Comparison of ENCODE assay signal across 8 cellular contexts in the genomic region with DNA sequence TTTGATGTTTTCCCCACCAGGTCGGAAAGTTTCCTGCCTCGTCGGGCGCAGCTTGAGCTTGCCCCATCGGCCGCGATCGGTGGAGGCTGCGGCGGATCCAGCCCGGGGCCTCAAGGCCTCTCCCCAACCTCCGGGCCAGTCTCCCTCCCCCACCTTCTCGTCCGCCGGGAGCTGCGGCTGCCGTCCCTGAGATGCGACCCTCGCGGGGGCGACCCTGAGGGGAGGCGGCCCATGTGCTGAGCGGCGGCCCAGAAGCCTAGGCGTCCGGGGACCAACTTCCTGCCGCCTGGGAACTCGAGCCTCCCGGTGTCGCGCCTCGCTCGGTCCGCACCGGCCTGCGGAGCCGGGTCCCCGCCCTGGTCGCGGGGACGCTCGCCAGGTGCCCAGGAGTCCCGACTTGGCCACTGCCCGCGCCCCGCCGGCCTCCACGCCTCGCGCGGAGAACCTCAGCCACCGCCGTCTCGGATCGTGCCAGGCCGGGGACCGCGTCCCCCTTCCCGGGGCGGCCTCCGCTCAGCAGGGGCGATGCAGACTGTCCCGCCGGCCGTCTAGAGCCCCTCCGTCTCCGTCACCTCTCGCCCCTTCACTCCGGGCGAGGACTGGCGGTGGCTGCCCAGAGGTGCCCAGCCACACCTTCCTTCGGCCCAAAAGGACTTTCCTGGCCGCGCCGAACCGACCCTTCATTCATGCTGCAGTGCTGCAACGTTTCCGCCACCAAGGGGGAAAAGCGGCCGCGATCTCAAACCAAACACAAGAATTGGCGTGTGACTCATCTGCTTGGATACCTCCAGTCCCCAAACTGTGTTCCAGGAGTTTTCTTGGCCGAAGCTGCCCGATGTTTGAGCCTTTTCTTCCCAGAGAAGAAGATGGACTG. TPM values are rescaled to one million over a fixed set of nuclear protein-coding genes. Genes with fewer than 3 reads are reported as not detected.
DNase-seq lines count a peak whose midpoint lies in the region; ATAC-seq and TF ChIP-seq lines count a peak whose summit lies in the region.

No MANE protein-coding gene starts in this region.

- H3K27ac ChIP-seq in HCT116 (ENCODE audit: low read depth, low read length) = peak overlapping the region; percentile 82
- H3K27ac ChIP-seq in muscle layer of duodenum (ENCODE audit: low read length) = peak overlapping the region; percentile 89
- H3K27ac ChIP-seq in stomach smooth muscle (ENCODE audit: low read length) = peak overlapping the region; percentile 80

- H3K4me3 ChIP-seq in GM06990 (replicated peaks; ENCODE audit: low read depth, low read length) (peak overlapping the region; percentile 77), HCT116 (replicated peaks in 1 of 2; ENCODE audit: low read depth in 1 of 2, low read length in 2 of 2) (peak overlapping the region; percentile 79 to 82), muscle layer of duodenum (ENCODE audit: low read depth in 1 of 2, low read length in 2 of 2) (peak overlapping the region; percentile 80 to 95), stomach smooth muscle (ENCODE audit: low read length in 2 of 2) (peak overlapping the region; percentile 85)

- no peaks in the 10 kb centered on the region for H3K9me3 ChIP-seq in HCT116 (ENCODE audit: control insufficient read depth in 1 of 2, insufficient read depth in 1 of 2, low read depth in 1 of 2, low read length in 2 of 2)
- H3K9me3 ChIP-seq in muscle layer of duodenum (ENCODE audit: control insufficient read depth in 1 of 2, low read length in 2 of 2) = no peaks in the 10 kb centered on the region
- no peaks in the 10 kb centered on the region for H3K9me3 ChIP-seq in stomach smooth muscle (ENCODE audit: control insufficient read depth in 2 of 2, low read length in 2 of 2)

- H3K9ac ChIP-seq in HCT116 (ENCODE audit: low read length) (peak overlapping the region; percentile 92), stomach smooth muscle (ENCODE audit: low read length in 2 of 2) (peak overlapping the region; percentile 82 to 84)

- no peak overlapping the region for H2AFZ ChIP-seq in HCT116 (ENCODE audit: low read depth, low read length, poor library complexity, severe bottlenecking)

- H3K79me2 ChIP-seq in HCT116 (ENCODE audit: insufficient read depth, low read length) = peaks cover 56% of the 10 kb centered on the region

- intact Hi-C loops in HCT116 (cut with micrococcal nuclease) = loop anchor here (2.0 kb wide), 1 partner anchor 48 kb away; no protein-coding TSS in a partner anchor

- H3K4me1 ChIP-seq in HCT116 (ENCODE audit: control insufficient read depth in 1 of 2, insufficient read depth in 2 of 2, low read length in 2 of 2) (peaks cover 24 to 53% of the 10 kb centered on the region in 2 experiments), muscle layer of duodenum (ENCODE audit: control insufficient read depth in 1 of 2, insufficient read depth in 2 of 2, low read length in 2 of 2) (peaks cover 6 to 31% of the 10 kb centered on the region in 2 donors), stomach smooth muscle (ENCODE audit: control insufficient read depth, insufficient read depth, low read length) (peaks cover 8% of the 10 kb centered on the region)

- ATAC-seq in HCT116 = peak; percentile 30
- peak; percentile 38 for ATAC-seq in esophagus mucosa

- H3K4me2 ChIP-seq in HCT116 (ENCODE audit: low read length) = peak overlapping the region; percentile 73

- no peaks in the 10 kb centered on the region for H4K20me1 ChIP-seq in HCT116 (ENCODE audit: insufficient read depth)

- RAD21 ChIA-PET in HCT116 (lab: Charles Lee; ENCODE audit: low non-redundant PET in 1 of 2, low total read pairs in 2 of 2, uncharacterized antibody in 2 of 2, unreplicated experiment in 2 of 2) = no interaction called here

- CTCF ChIA-PET in HCT116 (lab: Charles Lee) = no interaction called here

- no peaks in the 10 kb centered on the region for H3K9me2 ChIP-seq in HCT116 (ENCODE audit: insufficient read depth)

- POLR2A ChIA-PET in HCT116 (lab: Charles Lee) = interaction anchor here (1.0 to 1.2 kb wide), 5 partner anchors 19 to 161 kb away, joined by 3 to 4 read pairs (median 3); no protein-coding TSS in a partner anchor

- TF ChIP-seq CTCF in GM06990 (IDR thresholded peaks at IDR 0.05; ENCODE audit: insufficient read depth, low read length, poor library complexity, severe bottlenecking) (no peak), HCT116 (IDR thresholded peaks at IDR 0.05 in 2 of 3, conservative IDR thresholded peaks at IDR 0.05 in 1 of 3; ENCODE audit: borderline replicate concordance in 1 of 3, insufficient read depth in 1 of 3, low read depth in 2 of 3, low read length in 2 of 3) (no peak)

- no TSS peak for BruUV-seq in HCT116 (replicated peaks; lab: Mats Ljungman, UMichigan)

- no peak for TF ChIP-seq RAD21 in HCT116 (IDR thresholded peaks at IDR 0.05; ENCODE audit: low read depth)

- peaks cover 3% of the 10 kb centered on the region for H3K36me3 ChIP-seq in GM06990 (ENCODE audit: control insufficient read depth, insufficient read depth, low read length)
- H3K36me3 ChIP-seq in HCT116 (ENCODE audit: control insufficient read depth in 1 of 2, insufficient read depth in 2 of 2, low read length in 2 of 2) = peaks cover 10 to 23% of the 10 kb centered on the region in 2 experiments
- no peaks in the 10 kb centered on the region for H3K36me3 ChIP-seq in muscle layer of duodenum (ENCODE audit: control insufficient read depth in 1 of 2, insufficient read depth in 2 of 2, low read length in 2 of 2)
- no peaks in the 10 kb centered on the region for H3K36me3 ChIP-seq in stomach smooth muscle (ENCODE audit: control insufficient read depth in 2 of 2, insufficient read depth in 2 of 2, low read length in 2 of 2)

- H3K27me3 ChIP-seq in GM06990 (replicated peaks; ENCODE audit: control insufficient read depth, insufficient read depth, low read length) (no peaks in the 10 kb centered on the region), HCT116 (ENCODE audit: insufficient read depth, low read length) (no peaks in the 10 kb centered on the region), muscle layer of duodenum (ENCODE audit: low read depth, low read length) (no peaks in the 10 kb centered on the region), stomach smooth muscle (ENCODE audit: control insufficient read depth in 1 of 2, insufficient read depth in 2 of 2, low read length in 2 of 2) (no peaks in the 10 kb centered on the region)

- no peak for TF ChIP-seq POLR2A in HCT116 (IDR thresholded peaks at IDR 0.05; ENCODE audit: borderline replicate concordance, extremely low read depth, insufficient read depth, insufficient read length)

- DNase-seq in GM06990 (ENCODE audit: extremely low read depth, insufficient read length) = peak; percentile 63
- DNase-seq in HCT116 (ENCODE audit: low read depth, low spot score) = no peak
- DNase-seq in MV-4-11 (lab: John Stamatoyannopoulos, UW) = peak; percentile 36
- peak; percentile 41 for DNase-seq in activated T-cell treated with anti-CD3 and anti-CD28 coated beads, Interleukin-2, amount 50 U/mL, for 1 hour
- no peak for DNase-seq in NCI-H524 treated with DMSO at 0.1 percent for 48 hours (lab: John Stamatoyannopoulos, UW)

TF ChIP-seq in HCT116, 20 proteins besides CTCF, POLR2A, EP300 and RAD21:
- no peak for TF ChIP-seq CBX3 (IDR thresholded peaks at IDR 0.05; ENCODE audit: low read depth)
- peak; percentile 87 for TF ChIP-seq ZFX (IDR thresholded peaks at IDR 0.05)

RNA-seq across cellular contexts. Expression of a gene that starts 0.7 kb away (rescaled TPM):
- total RNA-seq in HCT116 (2021; ENCODE audit: unreplicated experiment) (81.0 TPM), esophagus mucosa (57.1 TPM)
- 18.8 and 28.1 TPM in 2 replicates for polyA plus RNA-seq in HCT116 (2012)

Comparison
In these comparisons a context has a peak if more than half of its experiments do, and no peak if none do; other contexts are left out.
1. DNase-seq: peak in GM06990 (single experiment), MV-4-11 (single experiment) and activated T-cell treated with anti-CD3 and anti-CD28 coated beads, Interleukin-2, amount 50 U/mL, for 1 hour (single experiment); none in HCT116 (single experiment) and NCI-H524 treated with DMSO at 0.1 percent for 48 hours (single experiment).
2. Peak in every context shown above with its lines, with median percentiles within 50 percentile points of each other: H3K4me3 ChIP-seq and H3K27ac ChIP-seq.